ENCODE assay signal across 25 cellular contexts in the genomic region with DNA sequence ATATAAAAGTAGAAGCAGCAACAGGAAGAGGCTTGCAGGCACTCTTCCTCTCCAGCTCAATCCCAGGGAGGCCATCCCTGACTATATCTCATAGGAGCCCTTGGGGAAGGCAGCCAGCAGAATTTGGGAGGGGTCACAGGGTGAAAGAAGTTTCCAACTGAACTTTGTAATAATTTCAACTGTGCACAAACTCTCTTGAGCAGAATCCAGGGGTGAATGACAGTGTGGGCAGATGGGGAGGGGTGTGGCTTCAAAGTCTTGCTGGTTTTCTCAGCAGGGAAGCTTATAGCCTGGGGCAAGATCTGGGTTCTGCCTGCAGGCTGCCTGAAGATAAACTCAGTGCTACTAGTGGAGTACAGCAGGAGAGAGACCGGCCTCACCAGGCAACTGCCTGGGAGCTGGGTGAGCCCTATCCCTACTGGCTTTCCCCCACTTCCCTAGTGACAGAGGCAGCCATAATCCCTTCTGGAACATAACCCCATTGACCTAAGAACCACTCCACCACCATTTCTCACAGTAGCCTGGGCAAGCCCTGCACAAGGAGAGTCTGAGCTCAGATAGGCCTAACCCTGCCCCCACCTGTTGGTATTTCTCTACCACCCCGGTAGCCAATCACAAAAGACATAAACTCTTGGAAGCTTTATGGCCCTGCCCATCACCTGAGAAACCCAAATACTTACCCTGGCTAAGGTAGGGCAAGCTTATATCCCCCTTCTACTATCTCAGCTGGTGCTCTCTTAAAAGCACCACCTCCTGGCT. TPM values are rescaled to one million over a fixed set of nuclear protein-coding genes. Genes with fewer than 3 reads are reported as not detected.
DNase-seq lines count a peak whose midpoint lies in the region; ATAC-seq, FAIRE-seq and TF ChIP-seq lines count a peak whose summit lies in the region.
"Had no signal": no experiment of that assay in that cellular context is flagged by ENCODE, and none has a peak within 500 bp of the region (broad histone marks: within the 10 kb centered on the region; RNA-seq: fewer than 3 reads in every experiment).

No MANE protein-coding gene starts in this region.

- H3K14ac ChIP-seq in H1 (ENCODE audit: insufficient read length), result no peak overlapping the region

- no peak for TF ChIP-seq RAD21 in H1 (IDR thresholded peaks at IDR 0.05 in 1 of 2, conservative IDR thresholded peaks at IDR 0.05 in 1 of 2; ENCODE audit: low read depth in 2 of 2, low read length in 2 of 2)

- H2BK20ac ChIP-seq in H1 (ENCODE audit: low read length), result no peak overlapping the region

- H3K4me1 ChIP-seq in H1 (replicated peaks in 1 of 4; ENCODE audit: control insufficient read depth in 3 of 4, insufficient read depth in 4 of 4, low read length in 3 of 4) (peaks cover 0 to 11% (median 0%) of the 10 kb centered on the region in 4 experiments; a peak in 3 of 7 replicates), transverse colon (no peaks in the 10 kb centered on the region)
- no peaks in the 10 kb centered on the region for H3K4me1 ChIP-seq in effector memory CD4-positive, alpha-beta T cell (ENCODE audit: control insufficient read depth, insufficient read depth, low read length, poor library complexity, severe bottlenecking)
- H3K4me1 ChIP-seq: adrenal gland, left lung, stomach, upper lobe of right lung had no signal

- intact Hi-C loops in transverse colon (cut with DNase I; ENCODE audit: low total_unique reads), result no loop called here

- H3K9me3 ChIP-seq in H1 (ENCODE audit: insufficient read depth in 2 of 2, low read depth in 1 of 2, low read length in 1 of 2) (no peaks in the 10 kb centered on the region), transverse colon (no peaks in the 10 kb centered on the region)
- no peaks in the 10 kb centered on the region for H3K9me3 ChIP-seq in effector memory CD4-positive, alpha-beta T cell (ENCODE audit: control insufficient read depth, low read length)
- H3K9me3 ChIP-seq: adrenal gland, left lung, stomach, upper lobe of right lung had no signal

- no peaks in the 10 kb centered on the region for H4K20me1 ChIP-seq in H1 (replicated peaks in 1 of 2; ENCODE audit: control insufficient read depth in 1 of 2, insufficient read depth in 2 of 2, low read length in 2 of 2)

- H3K4me3 ChIP-seq in H1 (ENCODE audit: extremely low read depth in 1 of 4, insufficient read depth in 2 of 4, low read depth in 3 of 4, low read length in 4 of 4) (no peak overlapping the region), transverse colon (no peak overlapping the region)
- no peak overlapping the region for H3K4me3 ChIP-seq in effector memory CD4-positive, alpha-beta T cell (ENCODE audit: insufficient read depth, low read depth, low read length, poor library complexity, severe bottlenecking)
- H3K4me3 ChIP-seq: adrenal gland, coronary artery, left lung, stomach, upper lobe of right lung had no signal

- H3K9ac ChIP-seq in H1 (replicated peaks in 1 of 4; ENCODE audit: extremely low read depth in 1 of 4, low read depth in 3 of 4, low read length in 3 of 4), result no peak overlapping the region

- H3K36me3 ChIP-seq in H1 (ENCODE audit: control insufficient read depth in 2 of 4, insufficient read depth in 4 of 4, low read length in 3 of 4), result no peaks in the 10 kb centered on the region
- no peaks in the 10 kb centered on the region for H3K36me3 ChIP-seq in effector memory CD4-positive, alpha-beta T cell (ENCODE audit: control insufficient read depth, insufficient read depth, low read length)
- no peaks in the 10 kb centered on the region for H3K36me3 ChIP-seq in transverse colon
- H3K36me3 ChIP-seq: adrenal gland, left lung, stomach, upper lobe of right lung had no signal

- CTCF ChIA-PET in H1 (lab: Charles Lee; ENCODE audit: partially characterized antibody), result interaction anchor here (1.0 to 1.3 kb wide), 5 partner anchors 181 to 1008 kb away, joined by 3 to 4 read pairs (median 3); no protein-coding TSS in a partner anchor

- H3K4ac ChIP-seq in H1 (replicated peaks; ENCODE audit: insufficient read length, low read depth, low read length), result no peak overlapping the region

- 82% methylated on average over 2 of the region's 2 CpGs; no CpG with 5 or more reads in 1 of the 2 experiments for WGBS in H1 (ENCODE audit: extremely low coverage in 1 of 2, insufficient coverage in 1 of 2, insufficient read length in 1 of 2, insufficient replicate concordance in 2 of 2, low coverage in 1 of 2, low lambda C conversion rate in 2 of 2, missing lambda C conversion rate in 1 of 2), 2 experiments
- 83% methylated on average over 2 of the region's 2 CpGs; no CpG with 5 or more reads in 1 of the 2 donors for WGBS in transverse colon (ENCODE audit: low coverage in 1 of 2), 2 donors

- TF ChIP-seq CTCF in H1 (IDR thresholded peaks at IDR 0.05; ENCODE audit: control extremely low read depth in 1 of 3, insufficient read depth in 1 of 3, low read depth in 1 of 3, low read length in 3 of 3) (no peak), transverse colon (IDR thresholded peaks at IDR 0.05) (no peak)

- TF ChIP-seq EP300 in H1 (IDR thresholded peaks at IDR 0.05; ENCODE audit: borderline replicate concordance in 1 of 2, low read depth in 2 of 2, low read length in 2 of 2) (no peak), transverse colon (IDR thresholded peaks at IDR 0.05; ENCODE audit: low read depth) (no peak)

- H2BK15ac ChIP-seq in H1 (ENCODE audit: low read length), result no peak overlapping the region

- 0 out of 2 replicates have a peak overlapping the region, but pooled peaks have one; percentile 12 for H2BK12ac ChIP-seq in H1 (ENCODE audit: low read depth, low read length)

- no peak overlapping the region for H4K8ac ChIP-seq in H1 (ENCODE audit: extremely low read depth, insufficient read depth, low read length)

- no peaks in the 10 kb centered on the region for H3K27me3 ChIP-seq in H1 (replicated peaks in 1 of 4; ENCODE audit: control insufficient read depth in 3 of 4, extremely low read depth in 1 of 4, insufficient read depth in 3 of 4, low read length in 3 of 4)
- H3K27me3 ChIP-seq in effector memory CD4-positive, alpha-beta T cell (replicated peaks; ENCODE audit: control insufficient read depth, insufficient read depth, low read length, poor library complexity, severe bottlenecking), result no peaks in the 10 kb centered on the region
- peaks cover 3% of the 10 kb centered on the region for H3K27me3 ChIP-seq in transverse colon
- H3K27me3 ChIP-seq: adrenal gland had no signal

- in situ Hi-C loops in transverse colon (cut with MboI; ENCODE audit: low pct_ligation_motif_present in 1 of 4, low pct_unique_long_range_greater_than_20kb in 1 of 4, low sequenced_read_pairs in 3 of 4), result loop anchor here in 3 of 4 donors (25.0 kb wide), 2 partner anchors 1009 to 1084 kb away; no protein-coding TSS in a partner anchor

- H3K18ac ChIP-seq in H1 (ENCODE audit: extremely low read depth, low read length), result no peak overlapping the region

- FAIRE-seq in H1 (lab: Jason Lieb, UNC), result no peak
- FAIRE-seq: A204.1, endometrium had no signal

- H3K79me2 ChIP-seq in H1 (ENCODE audit: control insufficient read depth in 1 of 2, insufficient read depth in 2 of 2, low read length in 2 of 2), result no peaks in the 10 kb centered on the region

- no peak overlapping the region; a peak in 1 of 4 replicates for H3K4me2 ChIP-seq in H1 (ENCODE audit: insufficient read depth in 1 of 2, low read depth in 2 of 2, low read length in 2 of 2)

- POLR2A ChIA-PET in H1 (lab: Charles Lee; ENCODE audit: partially characterized antibody), result no interaction called here

- no peak overlapping the region for H2BK5ac ChIP-seq in H1 (ENCODE audit: low read depth, low read length)

- TF ChIP-seq POLR2A in H1 (IDR thresholded peaks at IDR 0.05; ENCODE audit: control extremely low read depth in 1 of 2, low read depth in 2 of 2, low read length in 2 of 2) (no peak), transverse colon (IDR thresholded peaks at IDR 0.05) (no peak)

- H3K23me2 ChIP-seq in H1 (ENCODE audit: low read depth, low read length), result no peaks in the 10 kb centered on the region

- no peaks in the 10 kb centered on the region for H3K79me1 ChIP-seq in H1 (ENCODE audit: low read depth, low read length)

- no peak for ATAC-seq in GM21390 (IDR thresholded peaks at IDR 0.05; ENCODE audit: unreplicated experiment)
- ATAC-seq: left lung, upper lobe of right lung had no signal

- H4K5ac ChIP-seq in H1 (ENCODE audit: insufficient read length, low read depth, low read length), result no peak overlapping the region

- no peak overlapping the region for H2BK120ac ChIP-seq in H1 (replicated peaks; ENCODE audit: low read depth, low read length)

- no peak overlapping the region for H3K27ac ChIP-seq in H1 (ENCODE audit: low read depth, low read length)
- no peak overlapping the region for H3K27ac ChIP-seq in effector memory CD4-positive, alpha-beta T cell (ENCODE audit: insufficient read depth, low read length, poor library complexity, severe bottlenecking)
- no peak overlapping the region for H3K27ac ChIP-seq in transverse colon
- H3K27ac ChIP-seq: coronary artery, left lung, stomach, upper lobe of right lung had no signal

- no peak overlapping the region for H2AK5ac ChIP-seq in H1 (ENCODE audit: low read depth, low read length)

- H2AFZ ChIP-seq in H1 (ENCODE audit: low read length), result 0 out of 2 replicates have a peak overlapping the region, but pooled peaks have one; percentile 70

- H3K56ac ChIP-seq in H1 (replicated peaks; ENCODE audit: insufficient read length, low read depth, low read length), result no peak overlapping the region

- no peak overlapping the region for H4K91ac ChIP-seq in H1 (replicated peaks; ENCODE audit: insufficient read length, low read length)

- DNase-seq in NCI-H345 (lab: John Stamatoyannopoulos, UW) (peak; percentile 51), NCI-H345 treated with DMSO at 0.1 percent for 48 hours (lab: John Stamatoyannopoulos, UW; ENCODE audit: unreplicated experiment) (no peak), NCI-H82 (lab: John Stamatoyannopoulos, UW) (peak; percentile 47), H1 (ENCODE audit: low read depth in 1 of 2, low spot score in 2 of 2) (no peak), NCI-H446 (lab: John Stamatoyannopoulos, UW) (no peak), transverse colon (no peak)
- DNase-seq in effector memory CD4-positive, alpha-beta T cell, result no peak
- DNase-seq: activated CD4-positive, alpha-beta T cell treated with anti-CD3 and anti-CD28 coated beads, Interleukin-2, amount 10 ng/mL, durations not matched to agents 7 days and 5 days; activated CD8-positive, alpha-beta memory T cell treated with anti-CD3 and anti-CD28 coated beads, Interleukin-2, amount 50 U/mL, for 48 hours; activated effector memory CD4-positive, alpha-beta T cell treated with anti-CD3 and anti-CD28 coated beads, Interleukin-2, amount 50 U/mL, for 16 hours; Calu3; KBM-7; left lung; NCI-H1048; NCI-H2081 treated with DMSO at 0.1 percent for 48 hours; NCI-H526; SIG-M5; stimulated activated CD4-positive, alpha-beta T cell treated with anti-CD3 and anti-CD28 coated beads, Interleukin-4, amount 100 ng/mL, for 1 hour; stomach; upper lobe of right lung had no signal

- H3K23ac ChIP-seq in H1 (ENCODE audit: insufficient read length), result no peak overlapping the region

RNA-seq across cellular contexts. Expression of a gene that starts 17.8 kb away (rescaled TPM):
- 7.4 and 9.0 TPM in 2 replicates for total RNA-seq in H1 (2021; fragmentation: NEBNext Ultra II Directional; extraction: Animal tissue kit (Norgen Biotek cat#: 25700))
- 4.7 and 5.1 TPM in 2 replicates for polyA plus RNA-seq in H1 (2011; rRNA removed)
- polyA plus RNA-seq in H1 (2011; cell fraction: cytosol; rRNA removed), result 8.0 TPM
- polyA plus RNA-seq in H1 (2011; cell fraction: nucleus; rRNA removed), result 26.4 TPM
- 6.2 to 11.4 TPM (median 7.5 TPM) in 4 replicates for polyA plus RNA-seq in H1 (2012, experiment 1 of 2)
- polyA plus RNA-seq in H1 (2012, experiment 2 of 2), result 1.1 TPM
- polyA plus RNA-seq in H1 (2013, experiment 1 of 2), result 6.7 TPM
- polyA plus RNA-seq in H1 (2013, experiment 2 of 2), result 6.8 TPM
- polyA minus RNA-seq in H1 (2011; rRNA and poly(A)+ RNA removed), result 9.6 and 14.1 TPM in 2 replicates
- polyA minus RNA-seq in H1 (2011; cell fraction: cytosol; rRNA and poly(A)+ RNA removed), result 10.9 TPM
- polyA minus RNA-seq in H1 (2011; cell fraction: nucleus; rRNA and poly(A)+ RNA removed), result 33.3 TPM
- total RNA-seq in transverse colon, result 10 to 100 TPM; 10.3 to 24.1 (median 16.0) TPM

Comparison
In these comparisons a context has a peak if more than half of its experiments do, and no peak if none do; other contexts are left out.
1. DNase-seq: peak in NCI-H345 (single experiment) and NCI-H82 (single experiment); none in NCI-H345 treated with DMSO at 0.1 percent for 48 hours (single experiment), H1 (0 of 2), effector memory CD4-positive, alpha-beta T cell (0 of 3), NCI-H446 (0 of 2) and transverse colon (single experiment).